ENCODE assay signal across 12 cellular contexts in genomic region chr15:77027697-77028450, GRCh38. TPM values are rescaled to one million over a fixed set of nuclear protein-coding genes. Genes with fewer than 3 reads are reported as not detected.
A peak's percentile ranks its signal among the peaks of the same experiment; 100 is the strongest.
DNase-seq lines count a peak whose midpoint lies in the region; ATAC-seq and TF ChIP-seq lines count a peak whose summit lies in the region.
"Had no signal": no experiment of that assay in that cellular context is flagged by ENCODE, and none has a peak within 500 bp of the region (broad histone marks: within the 10 kb centered on the region; RNA-seq: fewer than 3 reads in every experiment).

No MANE protein-coding gene starts in this region.

- peak overlapping the region; percentile 57 to 68 for H3K27ac Mint-ChIP-seq in activated naive CD4-positive, alpha-beta T cell treated with anti-CD3 and anti-CD28 coated beads, Interleukin-2, amount 50 U/mL, for 72 hours
- H3K27ac Mint-ChIP-seq in endothelial cell (ENCODE audit: unreplicated experiment): no peak overlapping the region
- no peak overlapping the region for H3K27ac Mint-ChIP-seq in mesothelial cell of epicardium
- no peak overlapping the region for H3K27ac Mint-ChIP-seq in type B pancreatic cell

- H3K4me1 Mint-ChIP-seq in endothelial cell (ENCODE audit: unreplicated experiment) (no peaks in the 10 kb centered on the region), mesothelial cell of epicardium (peaks cover 2% of the 10 kb centered on the region), type B pancreatic cell (ENCODE audit: unreplicated experiment) (no peaks in the 10 kb centered on the region)

- DNase-seq in activated naive CD4-positive, alpha-beta T cell treated with anti-CD3 and anti-CD28 coated beads, Interleukin-2, amount 50 U/mL, for 72 hours (ENCODE audit: low spot score in 2 of 2): peak in 1 of 2 donors; percentile 44
- no peak for DNase-seq in activated naive CD4-positive, alpha-beta T cell treated with Interleukin-2 at 50 U/mL for 16 hours
- DNase-seq in endothelial cell (ENCODE audit: low spot score) (peak; percentile 30), mesothelial cell of epicardium (ENCODE audit: low spot score in 2 of 2, unreplicated experiment in 2 of 2) (peak; percentile 17 to 36), type B pancreatic cell (ENCODE audit: extremely low spot score, unreplicated experiment) (peak; percentile 67), HCEC 1CT (no peak)
- DNase-seq in effector CD4-positive, alpha-beta T cell: no peak
- DNase-seq: activated T-cell treated with anti-CD3 and anti-CD28 coated beads for 4 hours, occipital lobe, substantia nigra had no signal

- ATAC-seq in activated naive CD4-positive, alpha-beta T cell treated with anti-CD3 and anti-CD28 coated beads, Interleukin-2, amount 50 U/mL, for 72 hours: no peak
- ATAC-seq in GM18498 (IDR thresholded peaks at IDR 0.05; ENCODE audit: unreplicated experiment): no peak

- H3K9me3 Mint-ChIP-seq in activated naive CD4-positive, alpha-beta T cell treated with anti-CD3 and anti-CD28 coated beads, Interleukin-2, amount 50 U/mL, for 72 hours: no peaks in the 10 kb centered on the region
- H3K9me3 Mint-ChIP-seq in endothelial cell (ENCODE audit: unreplicated experiment) (no peaks in the 10 kb centered on the region), mesothelial cell of epicardium (no peaks in the 10 kb centered on the region), type B pancreatic cell (no peaks in the 10 kb centered on the region)

- TF ChIP-seq CTCF in endothelial cell (IDR thresholded peaks at IDR 0.05; ENCODE audit: unreplicated experiment) (no peak), mesothelial cell of epicardium (IDR thresholded peaks at IDR 0.05; ENCODE audit: unreplicated experiment) (no peak), type B pancreatic cell (conservative IDR thresholded peaks at IDR 0.05) (no peak)

- no peak overlapping the region for H3K4me3 Mint-ChIP-seq in endothelial cell (ENCODE audit: unreplicated experiment)
- peak overlapping the region; percentile 48 for H3K4me3 Mint-ChIP-seq in mesothelial cell of epicardium
- H3K4me3 Mint-ChIP-seq in type B pancreatic cell: no peak overlapping the region

- peaks cover 0 to 10% of the 10 kb centered on the region in 2 donors for H3K36me3 Mint-ChIP-seq in activated naive CD4-positive, alpha-beta T cell treated with anti-CD3 and anti-CD28 coated beads, Interleukin-2, amount 50 U/mL, for 72 hours
- H3K36me3 Mint-ChIP-seq in endothelial cell (ENCODE audit: low read depth, unreplicated experiment): no peaks in the 10 kb centered on the region
- H3K36me3 Mint-ChIP-seq in mesothelial cell of epicardium: no peaks in the 10 kb centered on the region
- no peaks in the 10 kb centered on the region for H3K36me3 Mint-ChIP-seq in type B pancreatic cell

- H3K27me3 Mint-ChIP-seq in endothelial cell (ENCODE audit: unreplicated experiment) (peaks cover 15% of the 10 kb centered on the region), mesothelial cell of epicardium (ENCODE audit: low read depth) (peaks cover 5% of the 10 kb centered on the region), type B pancreatic cell (peaks cover 9% of the 10 kb centered on the region)

RNA-seq across cellular contexts. Expression of gene PSTPIP1, which starts 32.9 kb away (rescaled TPM):
- 100 to 1,000 TPM in 1 of 2 donors, 10 to 100 TPM in 1; 95.5 to 149 TPM for total RNA-seq in activated naive CD4-positive, alpha-beta T cell treated with anti-CD3 and anti-CD28 coated beads, Interleukin-2, amount 50 U/mL, for 72 hours
- total RNA-seq in endothelial cell (ENCODE audit: unreplicated experiment) (not detected), mesothelial cell of epicardium (0.59 TPM in 1 of 3 replicates, not detected in the others), type B pancreatic cell (ENCODE audit: low replicate concordance) (0.77 TPM in 1 of 2 replicates, not detected in the other)
- total RNA-seq: M059J had no signal

RNA-seq across cellular contexts. Expression of gene TSPAN3, which starts 43.0 kb away (rescaled TPM):
- 10 to 100 TPM in 1 of 2 donors, 1 to 10 TPM in 1; 6.9 to 27.1 TPM for total RNA-seq in activated naive CD4-positive, alpha-beta T cell treated with anti-CD3 and anti-CD28 coated beads, Interleukin-2, amount 50 U/mL, for 72 hours
- total RNA-seq in endothelial cell (ENCODE audit: unreplicated experiment): 140 TPM
- 301 to 312 TPM (median 307 TPM) in 3 replicates for total RNA-seq in mesothelial cell of epicardium
- total RNA-seq in type B pancreatic cell (ENCODE audit: low replicate concordance): 288 and 377 TPM in 2 replicates

Comparison
In these comparisons a context has a peak if more than half of its experiments do, and no peak if none do; other contexts are left out.
1. DNase-seq: peak in endothelial cell (single experiment), mesothelial cell of epicardium (2 of 2) and type B pancreatic cell (single experiment); none in activated naive CD4-positive, alpha-beta T cell treated with Interleukin-2 at 50 U/mL for 16 hours (single experiment), HCEC 1CT (single experiment) and effector CD4-positive, alpha-beta T cell (single experiment).
2. H3K27ac Mint-ChIP-seq: peak in activated naive CD4-positive, alpha-beta T cell treated with anti-CD3 and anti-CD28 coated beads, Interleukin-2, amount 50 U/mL, for 72 hours (2 of 2); none in endothelial cell (single experiment), mesothelial cell of epicardium (single experiment) and type B pancreatic cell (single experiment).
3. RNA of gene PSTPIP1, which starts 32.9 kb away (total RNA-seq): 95.5 to 149 TPM in activated naive CD4-positive, alpha-beta T cell treated with anti-CD3 and anti-CD28 coated beads, Interleukin-2, amount 50 U/mL, for 72 hours; 0.77 TPM in type B pancreatic cell, not detected in endothelial cell (single experiment) and 0.59 TPM in mesothelial cell of epicardium; every median in the first group is over 10 times any median in the second.